Comparison of ENCODE assay signal across 8 cellular contexts in the genomic region with DNA sequence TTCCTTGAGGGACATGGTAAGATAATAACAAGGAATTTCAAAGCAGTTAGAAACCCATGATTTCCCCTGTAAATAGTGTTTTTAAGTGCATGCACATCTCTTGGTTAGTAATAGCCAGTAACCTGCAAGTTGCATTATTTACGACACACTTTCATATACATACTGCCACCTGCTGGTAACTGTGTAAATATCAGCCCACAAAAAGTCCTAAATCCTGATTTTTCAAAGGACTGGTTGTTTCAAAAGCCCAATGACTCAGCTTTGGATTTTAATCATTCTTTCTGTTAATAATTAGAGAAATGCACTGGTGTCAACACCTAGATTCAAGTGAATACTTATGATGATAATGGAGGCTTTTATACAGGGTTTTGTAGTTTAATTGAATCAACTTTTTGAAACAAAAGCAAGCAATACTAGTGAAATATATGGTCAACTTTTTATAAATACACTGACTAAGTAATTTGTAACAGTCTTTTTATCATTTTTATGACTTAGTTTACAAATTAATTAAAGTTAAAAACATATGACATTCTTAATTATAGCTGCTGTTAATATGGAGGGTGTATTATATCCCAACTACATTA.
DNase-seq lines count a peak whose midpoint lies in the region; ATAC-seq and TF ChIP-seq lines count a peak whose summit lies in the region.

No MANE protein-coding gene starts in this region.

- peak; percentile 74 for ATAC-seq in GM19438 (IDR thresholded peaks at IDR 0.05; ENCODE audit: low read depth, unreplicated experiment)
- peak; percentile 79 for ATAC-seq in HG03460 (IDR thresholded peaks at IDR 0.05; ENCODE audit: unreplicated experiment)
- ATAC-seq in right lobe of liver, result peak; percentile 84 to 98 (median 91)
- ATAC-seq in HG03469 (IDR thresholded peaks at IDR 0.05; ENCODE audit: unreplicated experiment), result no peak

- H3K9me3 ChIP-seq in breast epithelium (no peaks in the 10 kb centered on the region), right lobe of liver (no peaks in the 10 kb centered on the region)

- H3K27ac ChIP-seq in breast epithelium (no peak overlapping the region), right lobe of liver (no peak overlapping the region)

- H3K27me3 ChIP-seq in breast epithelium (no peaks in the 10 kb centered on the region), right lobe of liver (no peaks in the 10 kb centered on the region)

- TF ChIP-seq POLR2A in breast epithelium (IDR thresholded peaks at IDR 0.05) (no peak), right lobe of liver (IDR thresholded peaks at IDR 0.05) (no peak)

- H3K4me1 Mint-ChIP-seq in immature natural killer cell, result no peaks in the 10 kb centered on the region

- H3K4me1 ChIP-seq in breast epithelium (no peaks in the 10 kb centered on the region), right lobe of liver (peaks cover 0 to 4% (median 0%) of the 10 kb centered on the region in 4 donors)

- WGBS in right lobe of liver (ENCODE audit: insufficient coverage, low coverage, low lambda C conversion rate, missing lambda C conversion rate), result 8% methylated on average over 1 of the region's 1 CpG

- H3K4me3 ChIP-seq in breast epithelium (no peak overlapping the region), right lobe of liver (no peak overlapping the region)

- H3K36me3 Mint-ChIP-seq in immature natural killer cell, result no peaks in the 10 kb centered on the region

- intact Hi-C loops in breast epithelium (cut with DNase I; ENCODE audit: low total_unique reads), result no loop called here
- intact Hi-C loops in right lobe of liver (cut with DNase I), result no loop called here

- H3K36me3 ChIP-seq in breast epithelium (no peaks in the 10 kb centered on the region), right lobe of liver (no peaks in the 10 kb centered on the region)

- H3K9me3 Mint-ChIP-seq in immature natural killer cell, result peaks cover 0 to 16% (median 2%) of the 10 kb centered on the region in 6 donors

- H3K4me3 Mint-ChIP-seq in immature natural killer cell, result no peak overlapping the region

- DNase-seq in DMS79 (lab: John Stamatoyannopoulos, UW), result peak; percentile 6
- DNase-seq in NCI-H748 (lab: John Stamatoyannopoulos, UW; ENCODE audit: unreplicated experiment), result peak; percentile 69
- no peak for DNase-seq in breast epithelium (ENCODE audit: low spot score in 2 of 2)
- no peak for DNase-seq in right lobe of liver
- no peak for DNase-seq in immature natural killer cell

- peaks cover 0 to 4% (median 0%) of the 10 kb centered on the region in 3 donors for H3K27me3 Mint-ChIP-seq in immature natural killer cell (ENCODE audit: low read depth in 3 of 3)

- H3K27ac Mint-ChIP-seq in immature natural killer cell, result no peak overlapping the region

- TF ChIP-seq CTCF in breast epithelium (IDR thresholded peaks at IDR 0.05) (peak; percentile 62 to 72 (median 64)), right lobe of liver (IDR thresholded peaks at IDR 0.05) (peak; percentile 70 to 81 (median 72))

Comparison
In these comparisons a context has a peak if more than half of its experiments do, and no peak if none do; other contexts are left out.
1. DNase-seq: peak in DMS79 (single experiment) and NCI-H748 (single experiment); none in breast epithelium (0 of 2), right lobe of liver (0 of 3) and immature natural killer cell (0 of 3).